In genomic region chr11:102613455-102613854, GRCh38 we compare ENCODE assay signal across 33 cellular contexts. TPM values are rescaled to one million over a fixed set of nuclear protein-coding genes. Genes with fewer than 3 reads are reported as not detected.
DNase-seq lines count a peak whose midpoint lies in the region; ATAC-seq, FAIRE-seq and TF ChIP-seq lines count a peak whose summit lies in the region.
"Had no signal": no experiment of that assay in that cellular context is flagged by ENCODE, and none has a peak within 500 bp of the region (broad histone marks: within the 10 kb centered on the region; RNA-seq: fewer than 3 reads in every experiment).

No MANE protein-coding gene starts in this region.

- intact Hi-C loops in HepG2 (cut with micrococcal nuclease; ENCODE audit: unreplicated experiment) (loop anchor here (1.0 to 5.0 kb wide), 5 partner anchors 20 to 272 kb away; no protein-coding TSS in a partner anchor), right lobe of liver (cut with DNase I) (no loop called here), PC-9 (cut with micrococcal nuclease; ENCODE audit: unreplicated experiment) (loop anchor here (1.0 to 10.0 kb wide), 12 partner anchors 53 to 1159 kb away; partner anchors contain the start of genes BIRC2 and TMEM123)

- WGBS in HepG2 (ENCODE audit: low lambda C conversion rate), result 5% methylated on average over 1 of the region's 1 CpG
- WGBS in right lobe of liver (ENCODE audit: insufficient coverage, low coverage, low lambda C conversion rate, missing lambda C conversion rate), result 45% methylated on average over 1 of the region's 1 CpG

- H4K20me1 ChIP-seq in HepG2 (ENCODE audit: insufficient read depth, low read length) (no peaks in the 10 kb centered on the region), PC-9 (ENCODE audit: insufficient read depth) (no peaks in the 10 kb centered on the region)

- H3K27me3 Mint-ChIP-seq in mesothelial cell of epicardium (ENCODE audit: low read depth), result no peaks in the 10 kb centered on the region
- H3K27me3 Mint-ChIP-seq: CD8-positive, alpha-beta memory T cell; stimulated activated naive CD8-positive, alpha-beta T cell treated with anti-CD3 and anti-CD28 coated beads, Interleukin-15, Interleukin-2, amounts not matched to agents 100 ng/mL and 50 ng/mL, for 24 hours; T-helper 17 cell had no signal

- H3K4me3 Mint-ChIP-seq in mesothelial cell of epicardium, result no peak overlapping the region
- H3K4me3 Mint-ChIP-seq: activated naive CD4-positive, alpha-beta T cell treated with anti-CD3 and anti-CD28 coated beads, Interleukin-2, amount 10 ng/mL, durations not matched to agents 7 days and 5 days; activated T-cell treated with anti-CD3 and anti-CD28 coated beads, Interleukin-2, amount 50 U/mL, for 72 hours; CD8-positive, alpha-beta memory T cell; stimulated activated naive CD8-positive, alpha-beta T cell treated with anti-CD3 and anti-CD28 coated beads, Interleukin-15, Interleukin-2, amounts not matched to agents 100 ng/mL and 50 ng/mL, for 24 hours had no signal

- POLR2A ChIA-PET in HepG2 (lab: Yijun Ruan, JAX) (interaction anchor here (3.7 kb wide), 1 partner anchor 9 kb away, joined by 30 read pairs; no protein-coding TSS in a partner anchor), PC-9 (lab: Charles Lee; ENCODE audit: unreplicated experiment) (no interaction called here)

- H3K9me3 ChIP-seq in HepG2 (ENCODE audit: low read length) (no peaks in the 10 kb centered on the region), right lobe of liver (no peaks in the 10 kb centered on the region), PC-9 (ENCODE audit: insufficient read depth, low read depth) (no peaks in the 10 kb centered on the region), iPS-18a (ENCODE audit: control insufficient read depth, low read depth, low read length) (no peaks in the 10 kb centered on the region)
- H3K9me3 ChIP-seq: adrenal gland, gastrocnemius medialis, pancreas, testis had no signal

- H3K4me1 Mint-ChIP-seq in mesothelial cell of epicardium, result peaks cover 18% of the 10 kb centered on the region
- H3K4me1 Mint-ChIP-seq: T-helper 17 cell had no signal

- H3F3A ChIP-seq in PC-9 (ENCODE audit: insufficient read depth, low read depth), result peaks cover 6% of the 10 kb centered on the region; the same call in 1 of the 2 replicates

- in situ Hi-C loops in HepG2 (cut with HindIII; ENCODE audit: extremely low pct_ligation_motif_present, low pct_unique_long_range_greater_than_20kb), result loop anchor here (5.0 kb wide), 1 partner anchor 271 kb away; no protein-coding TSS in a partner anchor

- CTCF ChIA-PET in HepG2 (lab: Yijun Ruan, JAX; ENCODE audit: low intra/inter-chr PET ratio, low total read pairs) (interaction anchor here (0.8 to 2.1 kb wide), 4 partner anchors 18 to 272 kb away, joined by 3 to 24 read pairs (median 6); no protein-coding TSS in a partner anchor), PC-9 (lab: Charles Lee) (interaction anchor here (0.7 to 2.0 kb wide), 8 partner anchors 9 to 1138 kb away, joined by 3 to 11 read pairs (median 3); no protein-coding TSS in a partner anchor)

- H2AFZ ChIP-seq in HepG2 (ENCODE audit: low read length), result no peak overlapping the region
- no peak overlapping the region for H2AFZ ChIP-seq in PC-9

- H3K4me3 ChIP-seq in HepG2 (replicated peaks in 1 of 3; ENCODE audit: insufficient read depth in 1 of 3, low read depth in 2 of 3, low read length in 3 of 3) (peak overlapping the region in 1 of 3 experiments; percentile 11; a peak in 1 of 6 replicates), right lobe of liver (no peak overlapping the region), PC-9 (no peak overlapping the region), iPS-18a (ENCODE audit: low read length) (peak overlapping the region; percentile 32)
- H3K4me3 ChIP-seq: adrenal gland, gastrocnemius medialis, pancreas, testis had no signal

- H3K4me1 ChIP-seq in HepG2 (ENCODE audit: insufficient read depth, low read length), result peaks cover 41% of the 10 kb centered on the region
- H3K4me1 ChIP-seq in right lobe of liver, result no peaks in the 10 kb centered on the region
- no peaks in the 10 kb centered on the region for H3K4me1 ChIP-seq in PC-9 (replicated peaks; ENCODE audit: insufficient read depth)
- H3K4me1 ChIP-seq in iPS-18a (ENCODE audit: control insufficient read depth, low read depth, low read length), result peaks cover 17% of the 10 kb centered on the region
- H3K4me1 ChIP-seq: adrenal gland, gastrocnemius medialis, pancreas, testis had no signal

- no peaks in the 10 kb centered on the region for H3K27me3 ChIP-seq in HepG2 (ENCODE audit: control insufficient read depth in 1 of 2, insufficient read depth in 2 of 2, low read length in 2 of 2)
- H3K27me3 ChIP-seq in right lobe of liver, result no peaks in the 10 kb centered on the region
- H3K27me3 ChIP-seq in PC-9 (ENCODE audit: insufficient read depth, low read depth), result no peaks in the 10 kb centered on the region
- H3K27me3 ChIP-seq in iPS-18a (ENCODE audit: control insufficient read depth, insufficient read depth, low read length), result no peaks in the 10 kb centered on the region
- H3K27me3 ChIP-seq: adrenal gland, gastrocnemius medialis, pancreas, testis had no signal

- no peaks in the 10 kb centered on the region for H3K36me3 Mint-ChIP-seq in mesothelial cell of epicardium
- H3K36me3 Mint-ChIP-seq: activated naive CD4-positive, alpha-beta T cell treated with anti-CD3 and anti-CD28 coated beads, Interleukin-2, amount 10 ng/mL, durations not matched to agents 7 days and 5 days; brain; CD8-positive, alpha-beta memory T cell had no signal

- TF ChIP-seq CTCF in HepG2 (CRISPR knock-in tag; IDR thresholded peaks at IDR 0.05) (no peak), right lobe of liver (IDR thresholded peaks at IDR 0.05) (no peak), PC-9 (conservative IDR thresholded peaks at IDR 0.05) (no peak), mesothelial cell of epicardium (IDR thresholded peaks at IDR 0.05; ENCODE audit: unreplicated experiment) (no peak)

- no peaks in the 10 kb centered on the region for H3K9me3 Mint-ChIP-seq in mesothelial cell of epicardium
- H3K9me3 Mint-ChIP-seq: activated naive CD4-positive, alpha-beta T cell treated with anti-CD3 and anti-CD28 coated beads, Interleukin-2, amount 10 ng/mL, durations not matched to agents 7 days and 5 days; activated T-cell treated with anti-CD3 and anti-CD28 coated beads, Interleukin-2, amount 50 U/mL, for 72 hours; brain; CD8-positive, alpha-beta memory T cell; stimulated activated naive CD8-positive, alpha-beta T cell treated with anti-CD3 and anti-CD28 coated beads, Interleukin-15, Interleukin-2, amounts not matched to agents 100 ng/mL and 50 ng/mL, for 24 hours had no signal

- no peak for TF ChIP-seq RAD21 in HepG2 (CRISPR knock-in tag; IDR thresholded peaks at IDR 0.05)

- H3K79me2 ChIP-seq in HepG2 (ENCODE audit: insufficient read depth, low read length), result no peaks in the 10 kb centered on the region
- H3K79me2 ChIP-seq in PC-9 (ENCODE audit: low read depth), result no peaks in the 10 kb centered on the region

- TF ChIP-seq POLR2A in HepG2 (IDR thresholded peaks at IDR 0.05; ENCODE audit: insufficient read depth in 1 of 2, low read depth in 2 of 2, low read length in 2 of 2) (no peak), right lobe of liver (IDR thresholded peaks at IDR 0.05) (no peak)

- FAIRE-seq in HepG2 (lab: Jason Lieb, UNC), result no peak
- FAIRE-seq: pancreas, TTC549 had no signal

- H3K27ac Mint-ChIP-seq in mesothelial cell of epicardium, result no peak overlapping the region
- H3K27ac Mint-ChIP-seq: activated naive CD4-positive, alpha-beta T cell treated with anti-CD3 and anti-CD28 coated beads, Interleukin-2, amount 10 ng/mL, durations not matched to agents 7 days and 5 days; activated T-cell treated with anti-CD3 and anti-CD28 coated beads, Interleukin-2, amount 50 U/mL, for 72 hours; stimulated activated naive CD8-positive, alpha-beta T cell treated with anti-CD3 and anti-CD28 coated beads, Interleukin-15, Interleukin-2, amounts not matched to agents 100 ng/mL and 50 ng/mL, for 24 hours; T-helper 17 cell had no signal

- no peak for TF ChIP-seq EP300 in HepG2 (IDR thresholded peaks at IDR 0.05; ENCODE audit: low read depth in 2 of 2, low read length in 2 of 2)
- TF ChIP-seq EP300 in HepG2 (CRISPR knock-in tag; IDR thresholded peaks at IDR 0.05; ENCODE audit: borderline replicate concordance), result no peak

- H3K36me3 ChIP-seq in HepG2 (replicated peaks in 1 of 2; ENCODE audit: control insufficient read depth in 1 of 2, insufficient read depth in 2 of 2, low read length in 2 of 2) (no peaks in the 10 kb centered on the region), right lobe of liver (no peaks in the 10 kb centered on the region), PC-9 (ENCODE audit: low read depth) (no peaks in the 10 kb centered on the region), iPS-18a (ENCODE audit: control insufficient read depth, low read depth, low read length) (no peaks in the 10 kb centered on the region)
- H3K36me3 ChIP-seq: adrenal gland, gastrocnemius medialis, pancreas had no signal

- H3K9ac ChIP-seq in HepG2 (ENCODE audit: insufficient read depth, low read depth, low read length) (no peak overlapping the region), iPS-18a (ENCODE audit: low read length) (peak overlapping the region; percentile 60)

- DNase-seq in HepG2 (ENCODE audit: low spot score) (no peak), right lobe of liver (no peak), PC-9 (no peak), globus pallidus (ENCODE audit: low spot score) (no peak), CD1c-positive myeloid dendritic cell (ENCODE audit: extremely low spot score) (no peak), cortex of kidney (lab: John Stamatoyannopoulos, UW) (no peak), mesothelial cell of epicardium (ENCODE audit: low spot score in 2 of 2, unreplicated experiment in 2 of 2) (no peak)
- DNase-seq: DMS 273 treated with DMSO at 0.1 percent for 48 hours, gastrocnemius medialis, GOT3, left colon, NCI-H1048, NCI-H1694, NCI-H446, NCI-H774, testis had no signal

- no peak for ATAC-seq in HepG2
- no peak for ATAC-seq in right lobe of liver
- ATAC-seq: gastrocnemius medialis had no signal

- no peaks in the 10 kb centered on the region for H3K9me2 ChIP-seq in PC-9 (ENCODE audit: insufficient read depth)

- H3K27ac ChIP-seq in HepG2 (ENCODE audit: extremely low read length, insufficient read depth, low read length), result no peak overlapping the region
- no peak overlapping the region for H3K27ac ChIP-seq in right lobe of liver
- no peak overlapping the region for H3K27ac ChIP-seq in PC-9
- H3K27ac ChIP-seq in iPS-18a (ENCODE audit: low read length), result peak overlapping the region; percentile 88
- H3K27ac ChIP-seq: adrenal gland, gastrocnemius medialis, testis had no signal

- H3K4me2 ChIP-seq in HepG2 (ENCODE audit: low read depth, low read length), result peak overlapping the region; percentile 78
- 0 out of 2 replicates have a peak overlapping the region, but pooled peaks have one; percentile 48 for H3K4me2 ChIP-seq in PC-9

- no TSS peak for BruUV-seq in HepG2 (replicated peaks; lab: Mats Ljungman, UMichigan)
- no TSS peak for BruUV-seq in PC-9 (replicated peaks; lab: Mats Ljungman, UMichigan)

RNA-seq across cellular contexts. Expression of gene MMP20, which starts 11.7 kb away (rescaled TPM):
- not detected in 2 replicates for total RNA-seq in HepG2 (2016; rRNA removed; fragmentation: Illumina TruSeq; extraction: Trizol)
- not detected in 2 replicates for total RNA-seq in HepG2 (2016; cell fraction: cytosol; rRNA removed; fragmentation: Illumina TruSeq; extraction: Trizol; ENCODE audit: low read depth)
- not detected in 2 replicates for total RNA-seq in HepG2 (2016; cell fraction: insoluble cytoplasmic fraction; rRNA removed; fragmentation: Illumina TruSeq; extraction: Trizol)
- total RNA-seq in HepG2 (2016; cell fraction: membrane; rRNA removed; fragmentation: Illumina TruSeq; extraction: Trizol), result not detected in 2 replicates
- total RNA-seq in HepG2 (2016; cell fraction: nucleus; rRNA removed; fragmentation: Illumina TruSeq; extraction: Trizol), result not detected in 2 replicates
- 0.05 and 0.12 TPM in 2 replicates for polyA plus RNA-seq in HepG2 (2011; rRNA removed)
- polyA plus RNA-seq in HepG2 (2011; cell fraction: cytosol; rRNA removed), result 0.05 and 0.13 TPM in 2 replicates
- not detected in 2 replicates for polyA plus RNA-seq in HepG2 (2011; cell fraction: nucleus; rRNA removed)
- 0.11 and 0.31 TPM in 2 replicates for polyA plus RNA-seq in HepG2 (2012)
- polyA plus RNA-seq in HepG2 (2016; cell fraction: cytosol; fragmentation: Illumina TruSeq; extraction: Trizol; ENCODE audit: low read depth), result not detected in 2 replicates
- polyA plus RNA-seq in HepG2 (2016; cell fraction: insoluble cytoplasmic fraction; fragmentation: Illumina TruSeq; extraction: Trizol; ENCODE audit: low read depth), result not detected in 2 replicates
- not detected in 2 replicates for polyA plus RNA-seq in HepG2 (2016; cell fraction: membrane; fragmentation: Illumina TruSeq; extraction: Trizol; ENCODE audit: low read depth)
- polyA plus RNA-seq in HepG2 (2016; cell fraction: nucleus; fragmentation: Illumina TruSeq; extraction: Trizol; ENCODE audit: insufficient read depth, low read depth), result not detected in 2 replicates
- not detected in 2 replicates for polyA minus RNA-seq in HepG2 (2011; rRNA and poly(A)+ RNA removed; ENCODE audit: low replicate concordance)
- not detected in 2 replicates for polyA minus RNA-seq in HepG2 (2011; cell fraction: cytosol; rRNA and poly(A)+ RNA removed)
- 0.25 TPM in 1 of 2 replicates, not detected in the other for polyA minus RNA-seq in HepG2 (2011; cell fraction: nucleus; rRNA and poly(A)+ RNA removed)
- total RNA-seq in right lobe of liver, result not detected
- total RNA-seq in PC-9 (2021), result not detected in 2 replicates
- not detected in 3 replicates for total RNA-seq in mesothelial cell of epicardium
- total RNA-seq: A172; activated T-cell treated with anti-CD3 and anti-CD28 coated beads, Interleukin-2, amount 50 U/mL, for 72 hours; adrenal gland; CD8-positive, alpha-beta memory T cell; chondrocyte; gastrocnemius medialis; IMR-90; left colon; LHCN-M2; lung microvascular endothelial cell; pancreas; T-helper 17 cell; ureter had no signal
- polyA plus RNA-seq: adrenal gland; CD8-positive, alpha-beta memory T cell; IMR-90; neural cell; pancreas had no signal

Comparison
In these comparisons a context has a peak if more than half of its experiments do, and no peak if none do; other contexts are left out.
1. intact Hi-C loops: an anchor here in HepG2 (1.0 to 5.0 kb wide) and PC-9 (1.0 to 10.0 kb wide); none called in right lobe of liver.